In the genomic region with DNA sequence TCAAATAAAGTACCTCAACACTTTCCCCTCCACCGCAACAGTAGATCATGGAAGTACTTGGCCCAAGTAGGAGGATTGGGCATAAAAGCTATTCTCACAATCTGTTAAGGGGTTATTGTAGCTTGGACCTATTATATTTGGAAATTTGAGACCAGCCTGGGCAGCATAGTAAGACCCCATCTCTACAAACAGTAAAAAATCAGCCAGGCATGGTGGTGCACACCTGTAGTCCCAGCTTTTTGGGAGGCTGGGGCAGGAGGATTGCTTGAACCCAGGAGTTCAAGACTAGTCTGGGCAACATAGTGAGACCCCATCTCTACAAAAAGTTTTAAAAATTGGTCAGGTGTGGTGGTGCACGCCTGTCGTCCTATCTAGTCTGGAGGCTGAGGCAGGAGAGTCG, we compare ENCODE assay signal across 21 cellular contexts. TPM values are rescaled to one million over a fixed set of nuclear protein-coding genes. Genes with fewer than 3 reads are reported as not detected.
DNase-seq lines count a peak whose midpoint lies in the region; ATAC-seq and TF ChIP-seq lines count a peak whose summit lies in the region.
"Had no signal": no experiment of that assay in that cellular context is flagged by ENCODE, and none has a peak within 500 bp of the region (broad histone marks: within the 10 kb centered on the region; RNA-seq: fewer than 3 reads in every experiment).

No MANE protein-coding gene starts in this region.

- H3K27me3 ChIP-seq in heart right ventricle: no peaks in the 10 kb centered on the region

- peaks cover 0 to 8% (median 0%) of the 10 kb centered on the region in 11 donors for H3K9me3 ChIP-seq in heart right ventricle
- H3K9me3 ChIP-seq: A549, SK-N-SH had no signal

- peaks cover 30% of the 10 kb centered on the region for H3K36me3 Mint-ChIP-seq in activated naive CD8-positive, alpha-beta T cell treated with anti-CD3 and anti-CD28 coated beads, Interleukin-2, amount 10 ng/mL, durations not matched to agents 7 days and 5 days
- H3K36me3 Mint-ChIP-seq in activated naive CD8-positive, alpha-beta T cell treated with anti-CD3 and anti-CD28 coated beads, Interleukin-2, amount 50 U/mL, for 24 hours (ENCODE audit: low read depth): peaks cover 67% of the 10 kb centered on the region
- H3K36me3 Mint-ChIP-seq in WTC11: peaks cover 82% of the 10 kb centered on the region
- H3K36me3 Mint-ChIP-seq in endothelial cell (ENCODE audit: low read depth, unreplicated experiment): peaks cover 51% of the 10 kb centered on the region
- H3K36me3 Mint-ChIP-seq in stimulated activated naive B cell treated with anti-CD40 and anti-IgM and Interleukin-4, amounts not matched to agents 10 μg/mL and 1 μg/mL and 100 μg/mL, for 72 hours: peaks cover 51 to 66% of the 10 kb centered on the region in 2 donors

- POLR2A ChIA-PET in activated naive CD8-positive, alpha-beta T cell treated with anti-CD3 and anti-CD28 coated beads, Interleukin-2, amount 10 ng/mL, durations not matched to agents 7 days and 5 days (lab: Charles Lee): interaction anchor here (1.7 kb wide), 1 partner anchor 17 kb away, joined by 8 read pairs; no protein-coding TSS in a partner anchor
- POLR2A ChIA-PET in WTC11 (lab: Charles Lee) (no interaction called here), HEK293T (lab: Yijun Ruan, JAX) (no interaction called here)

- no peak for ATAC-seq in activated naive CD8-positive, alpha-beta T cell treated with anti-CD3 and anti-CD28 coated beads, Interleukin-2, amount 10 ng/mL, durations not matched to agents 7 days and 5 days (ENCODE audit: low read depth)
- no peak for ATAC-seq in activated naive CD8-positive, alpha-beta T cell treated with anti-CD3 and anti-CD28 coated beads, Interleukin-2, amount 50 U/mL, for 24 hours
- ATAC-seq in WTC11 (no peak), heart right ventricle (no peak)
- ATAC-seq in stimulated activated naive B cell treated with anti-CD40 and anti-IgM and Interleukin-4, amounts not matched to agents 10 μg/mL and 1 μg/mL and 100 μg/mL, for 72 hours (replicated peaks): no peak
- ATAC-seq: A549 had no signal

- peak overlapping the region; percentile 63 for H3K27ac Mint-ChIP-seq in activated naive CD8-positive, alpha-beta T cell treated with anti-CD3 and anti-CD28 coated beads, Interleukin-2, amount 10 ng/mL, durations not matched to agents 7 days and 5 days
- H3K27ac Mint-ChIP-seq in activated naive CD8-positive, alpha-beta T cell treated with anti-CD3 and anti-CD28 coated beads, Interleukin-2, amount 50 U/mL, for 24 hours: no peak overlapping the region
- H3K27ac Mint-ChIP-seq in WTC11: no peak overlapping the region
- H3K27ac Mint-ChIP-seq in endothelial cell (ENCODE audit: unreplicated experiment): no peak overlapping the region
- H3K27ac Mint-ChIP-seq in stimulated activated naive B cell treated with anti-CD40 and anti-IgM and Interleukin-4, amounts not matched to agents 10 μg/mL and 1 μg/mL and 100 μg/mL, for 72 hours: peak overlapping the region; percentile 91

- H3K27ac ChIP-seq in heart right ventricle: no peak overlapping the region
- H3K27ac ChIP-seq: A549, C4-2B had no signal

- TF ChIP-seq CTCF in WTC11 (IDR thresholded peaks at IDR 0.05) (no peak), endothelial cell (IDR thresholded peaks at IDR 0.05; ENCODE audit: unreplicated experiment) (no peak), heart right ventricle (IDR thresholded peaks at IDR 0.05) (no peak)

- H3K4me3 Mint-ChIP-seq in activated naive CD8-positive, alpha-beta T cell treated with anti-CD3 and anti-CD28 coated beads, Interleukin-2, amount 10 ng/mL, durations not matched to agents 7 days and 5 days: no peak overlapping the region
- H3K4me3 Mint-ChIP-seq in activated naive CD8-positive, alpha-beta T cell treated with anti-CD3 and anti-CD28 coated beads, Interleukin-2, amount 50 U/mL, for 24 hours: no peak overlapping the region
- no peak overlapping the region for H3K4me3 Mint-ChIP-seq in WTC11
- peak overlapping the region; percentile 48 for H3K4me3 Mint-ChIP-seq in endothelial cell (ENCODE audit: unreplicated experiment)
- H3K4me3 Mint-ChIP-seq in stimulated activated naive B cell treated with anti-CD40 and anti-IgM and Interleukin-4, amounts not matched to agents 10 μg/mL and 1 μg/mL and 100 μg/mL, for 72 hours: peak overlapping the region in 1 of 2 donors; percentile 30

- WGBS in heart right ventricle, 2 donors: 96 to 98% methylated on average over 4 of the region's 4 CpGs

- peaks cover 10% of the 10 kb centered on the region for H3K4me1 Mint-ChIP-seq in activated naive CD8-positive, alpha-beta T cell treated with anti-CD3 and anti-CD28 coated beads, Interleukin-2, amount 10 ng/mL, durations not matched to agents 7 days and 5 days
- H3K4me1 Mint-ChIP-seq in activated naive CD8-positive, alpha-beta T cell treated with anti-CD3 and anti-CD28 coated beads, Interleukin-2, amount 50 U/mL, for 24 hours: peaks cover 27% of the 10 kb centered on the region
- no peaks in the 10 kb centered on the region for H3K4me1 Mint-ChIP-seq in WTC11
- no peaks in the 10 kb centered on the region for H3K4me1 Mint-ChIP-seq in endothelial cell (ENCODE audit: unreplicated experiment)
- H3K4me1 Mint-ChIP-seq in stimulated activated naive B cell treated with anti-CD40 and anti-IgM and Interleukin-4, amounts not matched to agents 10 μg/mL and 1 μg/mL and 100 μg/mL, for 72 hours: peaks cover 31 to 59% of the 10 kb centered on the region in 2 donors

- no peak overlapping the region for H3K4me3 ChIP-seq in heart right ventricle
- H3K4me3 ChIP-seq: A549 had no signal

- DNase-seq in activated naive CD8-positive, alpha-beta T cell treated with anti-CD3 and anti-CD28 coated beads, Interleukin-2, amount 10 ng/mL, durations not matched to agents 7 days and 5 days: no peak
- no peak for DNase-seq in activated naive CD8-positive, alpha-beta T cell treated with anti-CD3 and anti-CD28 coated beads, Interleukin-2, amount 50 U/mL, for 24 hours
- DNase-seq in WTC11 (ENCODE audit: low spot score) (no peak), endothelial cell (ENCODE audit: low spot score) (no peak), heart right ventricle (no peak), T1000 (lab: John Stamatoyannopoulos, UW) (no peak), HEK293T (ENCODE audit: extremely low spot score) (no peak)
- no peak for DNase-seq in stimulated activated naive B cell treated with anti-CD40 and anti-IgM and Interleukin-4, amounts not matched to agents 10 μg/mL and 1 μg/mL and 100 μg/mL, for 72 hours
- DNase-seq: DMS79 treated with DMSO at 0.1 percent for 48 hours, H7, KBM-7, NCI-H1105, NCI-H1694, NCI-H510A treated with DMSO at 0.1 percent for 48 hours, NCI-H82, PC-3, RPMI8226, SHP77 treated with DMSO at 0.1 percent for 48 hours, SK-N-SH had no signal

- no peaks in the 10 kb centered on the region for H3K27me3 Mint-ChIP-seq in activated naive CD8-positive, alpha-beta T cell treated with anti-CD3 and anti-CD28 coated beads, Interleukin-2, amount 10 ng/mL, durations not matched to agents 7 days and 5 days
- no peaks in the 10 kb centered on the region for H3K27me3 Mint-ChIP-seq in activated naive CD8-positive, alpha-beta T cell treated with anti-CD3 and anti-CD28 coated beads, Interleukin-2, amount 50 U/mL, for 24 hours
- H3K27me3 Mint-ChIP-seq in WTC11 (ENCODE audit: low read depth): no peaks in the 10 kb centered on the region; the same call in 1 of the 2 replicates
- no peaks in the 10 kb centered on the region for H3K27me3 Mint-ChIP-seq in endothelial cell (ENCODE audit: unreplicated experiment)
- H3K27me3 Mint-ChIP-seq in stimulated activated naive B cell treated with anti-CD40 and anti-IgM and Interleukin-4, amounts not matched to agents 10 μg/mL and 1 μg/mL and 100 μg/mL, for 72 hours: no peaks in the 10 kb centered on the region

- peaks cover 0 to 100% (median 52%) of the 10 kb centered on the region in 9 donors for H3K36me3 ChIP-seq in heart right ventricle

- peaks cover 0 to 14% (median 8%) of the 10 kb centered on the region in 9 donors for H3K4me1 ChIP-seq in heart right ventricle
- H3K4me1 ChIP-seq: A549 had no signal

- intact Hi-C loops in heart right ventricle (cut with DNase I): loop anchor here in 1 of 10 donors (5.0 kb wide), 1 partner anchor 58 kb away; no protein-coding TSS in a partner anchor

- H3K9me3 Mint-ChIP-seq in activated naive CD8-positive, alpha-beta T cell treated with anti-CD3 and anti-CD28 coated beads, Interleukin-2, amount 10 ng/mL, durations not matched to agents 7 days and 5 days: no peaks in the 10 kb centered on the region
- H3K9me3 Mint-ChIP-seq in activated naive CD8-positive, alpha-beta T cell treated with anti-CD3 and anti-CD28 coated beads, Interleukin-2, amount 50 U/mL, for 24 hours: no peaks in the 10 kb centered on the region
- H3K9me3 Mint-ChIP-seq in WTC11 (peaks cover 19% of the 10 kb centered on the region), endothelial cell (ENCODE audit: unreplicated experiment) (no peaks in the 10 kb centered on the region)
- H3K9me3 Mint-ChIP-seq in stimulated activated naive B cell treated with anti-CD40 and anti-IgM and Interleukin-4, amounts not matched to agents 10 μg/mL and 1 μg/mL and 100 μg/mL, for 72 hours: peaks cover 6 to 7% of the 10 kb centered on the region in 2 donors

- CTCF ChIA-PET in WTC11 (lab: Charles Lee) (no interaction called here), HEK293T (lab: Yijun Ruan, JAX) (no interaction called here)

RNA-seq across cellular contexts. Expression of a gene that starts 13.2 kb away (rescaled TPM):
- total RNA-seq in activated naive CD8-positive, alpha-beta T cell treated with anti-CD3 and anti-CD28 coated beads, Interleukin-2, amount 10 ng/mL, durations not matched to agents 7 days and 5 days: 10 to 100 TPM; 37.8 to 39.1 TPM
- total RNA-seq in WTC11 (2021): 27.5 to 34.4 TPM (median 30.1 TPM) in 3 replicates
- total RNA-seq in endothelial cell (ENCODE audit: unreplicated experiment): 41.3 TPM
- 10 to 100 TPM in 9 of 10 donors, 1 to 10 TPM in 1; 7.1 to 14.7 (median 11.3) TPM for total RNA-seq in heart right ventricle
- 10 to 100 TPM; 14.8 to 28.2 TPM for polyA plus RNA-seq in heart right ventricle

RNA-seq across cellular contexts. Expression of a gene that starts 24.0 kb away (rescaled TPM):
- total RNA-seq in activated naive CD8-positive, alpha-beta T cell treated with anti-CD3 and anti-CD28 coated beads, Interleukin-2, amount 10 ng/mL, durations not matched to agents 7 days and 5 days: 10 to 100 TPM; 51.9 to 58.3 TPM
- total RNA-seq in WTC11 (2021) (22.2 to 25.9 TPM (median 24.7 TPM) in 3 replicates), endothelial cell (ENCODE audit: unreplicated experiment) (39.3 TPM), heart right ventricle (10 to 100 TPM in 1 of 10 donors, 1 to 10 TPM in 9; 1.7 to 11.6 (median 3.7) TPM)
- polyA plus RNA-seq in heart right ventricle: 1 to 10 TPM; 2.0 to 5.8 TPM

RNA-seq across cellular contexts. Expression of a gene that starts 53.1 kb away (rescaled TPM):
- not detected for total RNA-seq in activated naive CD8-positive, alpha-beta T cell treated with anti-CD3 and anti-CD28 coated beads, Interleukin-2, amount 10 ng/mL, durations not matched to agents 7 days and 5 days
- total RNA-seq in WTC11 (2021) (not detected in 3 replicates), endothelial cell (ENCODE audit: unreplicated experiment) (not detected), heart right ventricle (not detected)
- polyA plus RNA-seq in heart right ventricle: under 1 TPM; 0.03 to 0.29 TPM
- total RNA-seq: H7, PC-3 had no signal
- polyA plus RNA-seq: A549, SK-N-SH had no signal

RNA-seq across cellular contexts. Expression of a gene that starts 55.3 kb away (rescaled TPM):
- 10 to 100 TPM; 12.5 to 14.0 TPM for total RNA-seq in activated naive CD8-positive, alpha-beta T cell treated with anti-CD3 and anti-CD28 coated beads, Interleukin-2, amount 10 ng/mL, durations not matched to agents 7 days and 5 days
- total RNA-seq in WTC11 (2021): 20.4 to 24.8 TPM (median 22.9 TPM) in 3 replicates
- total RNA-seq in endothelial cell (ENCODE audit: unreplicated experiment): 11.5 TPM
- total RNA-seq in heart right ventricle: 1 to 10 TPM; 4.4 to 8.6 (median 6.2) TPM
- 1 to 10 TPM; 7.9 TPM for polyA plus RNA-seq in heart right ventricle

RNA-seq across cellular contexts. Expression of a gene that starts 55.4 kb away (rescaled TPM):
- total RNA-seq in activated naive CD8-positive, alpha-beta T cell treated with anti-CD3 and anti-CD28 coated beads, Interleukin-2, amount 10 ng/mL, durations not matched to agents 7 days and 5 days: 10 to 100 TPM; 14.7 to 15.8 TPM
- total RNA-seq in WTC11 (2021) (37.4 to 41.7 TPM (median 39.6 TPM) in 3 replicates), endothelial cell (ENCODE audit: unreplicated experiment) (30.3 TPM), heart right ventricle (10 to 100 TPM in 4 of 10 donors, 1 to 10 TPM in 6; 8.1 to 12.2 (median 9.5) TPM)
- polyA plus RNA-seq in heart right ventricle: 10 to 100 TPM in 1 of 2 donors, 1 to 10 TPM in 1; 6.5 to 21.3 TPM

Comparison
In these comparisons a context has a peak if more than half of its experiments do, and no peak if none do; other contexts are left out.
1. H3K27ac Mint-ChIP-seq: peak in activated naive CD8-positive, alpha-beta T cell treated with anti-CD3 and anti-CD28 coated beads, Interleukin-2, amount 10 ng/mL, durations not matched to agents 7 days and 5 days (single experiment) and stimulated activated naive B cell treated with anti-CD40 and anti-IgM and Interleukin-4, amounts not matched to agents 10 μg/mL and 1 μg/mL and 100 μg/mL, for 72 hours (single experiment); none in activated naive CD8-positive, alpha-beta T cell treated with anti-CD3 and anti-CD28 coated beads, Interleukin-2, amount 50 U/mL, for 24 hours (single experiment), WTC11 (single experiment) and endothelial cell (single experiment).